8 cellular contexts compared by ENCODE assay signal in genomic region chr1:84442256-84442655, GRCh38. TPM values are rescaled to one million over a fixed set of nuclear protein-coding genes. Genes with fewer than 3 reads are reported as not detected.
DNase-seq lines count a peak whose midpoint lies in the region; ATAC-seq and TF ChIP-seq lines count a peak whose summit lies in the region.

No MANE protein-coding gene starts in this region.

- no peak overlapping the region for H3K4me3 ChIP-seq in smooth muscle cell

- H3K27me3 ChIP-seq in smooth muscle cell (ENCODE audit: low read depth): no peaks in the 10 kb centered on the region

- peak; percentile 87 for DNase-seq in AG08395 (ENCODE audit: low spot score)
- DNase-seq in MV-4-11 (lab: John Stamatoyannopoulos, UW): peak; percentile 100
- DNase-seq in activated CD4-positive, alpha-beta memory T cell treated with anti-CD3 and anti-CD28 coated beads for 36 hours: no peak
- DNase-seq in globus pallidus (ENCODE audit: low spot score): peak; percentile 65
- DNase-seq in smooth muscle cell (lab: John Stamatoyannopoulos, UW; ENCODE audit: unreplicated experiment): no peak
- DNase-seq in middle frontal gyrus (ENCODE audit: extremely low spot score, low spot score): no peak

- no peaks in the 10 kb centered on the region for H3K79me2 ChIP-seq in smooth muscle cell (ENCODE audit: low read depth)

- no peak overlapping the region for H3K9ac ChIP-seq in smooth muscle cell (ENCODE audit: low read depth)

- H3K4me1 Mint-ChIP-seq in activated CD4-positive, alpha-beta memory T cell treated with anti-CD3 and anti-CD28 coated beads for 36 hours (ENCODE audit: low read depth): peaks cover 19% of the 10 kb centered on the region

- H3K4me1 ChIP-seq in smooth muscle cell (ENCODE audit: low read depth): no peaks in the 10 kb centered on the region

- CTCF ChIA-PET in activated CD4-positive, alpha-beta memory T cell treated with anti-CD3 and anti-CD28 coated beads for 36 hours (lab: Charles Lee): interaction anchor here (0.7 to 4.5 kb wide), 25 partner anchors 9 to 493 kb away, joined by 3 to 44 read pairs (median 6); partner anchors contain the start of genes CTBS, GNG5, PRKACB and RPF1

- no peaks in the 10 kb centered on the region for H3F3A ChIP-seq in smooth muscle cell (ENCODE audit: low read depth)

- no peaks in the 10 kb centered on the region for H4K20me1 ChIP-seq in smooth muscle cell (ENCODE audit: low read depth)

- H3K9me3 Mint-ChIP-seq in activated CD4-positive, alpha-beta memory T cell treated with anti-CD3 and anti-CD28 coated beads for 36 hours: peaks cover 4% of the 10 kb centered on the region

- intact Hi-C loops in activated CD4-positive, alpha-beta memory T cell treated with anti-CD3 and anti-CD28 coated beads for 36 hours (cut with micrococcal nuclease): loop anchor here (1.0 to 10.0 kb wide), 10 partner anchors 37 to 937 kb away; partner anchors contain the start of genes GNG5, RPF1 and SPATA1

- peaks cover 2% of the 10 kb centered on the region for H3K27me3 Mint-ChIP-seq in activated CD4-positive, alpha-beta memory T cell treated with anti-CD3 and anti-CD28 coated beads for 36 hours

- H3K9me3 ChIP-seq in smooth muscle cell (replicated peaks; ENCODE audit: low read depth): no peaks in the 10 kb centered on the region

- peak overlapping the region; percentile 0 for H3K4me3 Mint-ChIP-seq in activated CD4-positive, alpha-beta memory T cell treated with anti-CD3 and anti-CD28 coated beads for 36 hours

- 10% methylated on average over 2 of the region's 2 CpGs for WGBS in smooth muscle cell (ENCODE audit: low lambda C conversion rate)

- H2AFZ ChIP-seq in smooth muscle cell (ENCODE audit: low read depth): no peak overlapping the region

- no peaks in the 10 kb centered on the region for H3K36me3 Mint-ChIP-seq in activated CD4-positive, alpha-beta memory T cell treated with anti-CD3 and anti-CD28 coated beads for 36 hours

- H3K4me2 ChIP-seq in smooth muscle cell: peak overlapping the region; percentile 1

- ATAC-seq in HG02588 (IDR thresholded peaks at IDR 0.05; ENCODE audit: unreplicated experiment): peak; percentile 98

- H3K27ac ChIP-seq in smooth muscle cell (ENCODE audit: low read depth): no peak overlapping the region

- POLR2A ChIA-PET in activated CD4-positive, alpha-beta memory T cell treated with anti-CD3 and anti-CD28 coated beads for 36 hours (lab: Charles Lee): interaction anchor here (0.8 to 1.4 kb wide), 4 partner anchors 62 to 298 kb away, joined by 3 to 5 read pairs (median 4); partner anchors contain the start of genes CTBS and PRKACB

- H3K36me3 ChIP-seq in smooth muscle cell (ENCODE audit: low read depth): no peaks in the 10 kb centered on the region

- TF ChIP-seq CTCF in GM12874 (IDR thresholded peaks at IDR 0.05; ENCODE audit: insufficient read depth, low read depth, low read length) (peak; percentile 17; the same call in 1 of the 2 replicates), smooth muscle cell (IDR thresholded peaks at IDR 0.05; ENCODE audit: borderline replicate concordance, insufficient read depth, poor library complexity, severe bottlenecking) (peak; percentile 62)

- no peak overlapping the region for H3K27ac Mint-ChIP-seq in activated CD4-positive, alpha-beta memory T cell treated with anti-CD3 and anti-CD28 coated beads for 36 hours

RNA-seq across cellular contexts. Expression of gene RPF1, which starts 36.8 kb away (rescaled TPM):
- total RNA-seq in activated CD4-positive, alpha-beta memory T cell treated with anti-CD3 and anti-CD28 coated beads for 36 hours: 10 to 100 TPM; 55.0 to 56.5 TPM
- total RNA-seq in smooth muscle cell: 71.4 and 78.9 TPM in 2 replicates
- 32.4 and 33.2 TPM in 2 replicates for polyA plus RNA-seq in smooth muscle cell

RNA-seq across cellular contexts. Expression of gene DNASE2B, which starts 44.0 kb away (rescaled TPM):
- total RNA-seq in activated CD4-positive, alpha-beta memory T cell treated with anti-CD3 and anti-CD28 coated beads for 36 hours: not detected
- total RNA-seq in smooth muscle cell: not detected in 2 replicates
- not detected in 2 replicates for polyA plus RNA-seq in smooth muscle cell

Comparison
In these comparisons a context has a peak if more than half of its experiments do, and no peak if none do; other contexts are left out.
1. DNase-seq: peak in AG08395 (single experiment), MV-4-11 (single experiment) and globus pallidus (single experiment); none in activated CD4-positive, alpha-beta memory T cell treated with anti-CD3 and anti-CD28 coated beads for 36 hours (single experiment), smooth muscle cell (single experiment) and middle frontal gyrus (single experiment).